ENCODE assay signal across 1 cellular context in the genomic region with DNA sequence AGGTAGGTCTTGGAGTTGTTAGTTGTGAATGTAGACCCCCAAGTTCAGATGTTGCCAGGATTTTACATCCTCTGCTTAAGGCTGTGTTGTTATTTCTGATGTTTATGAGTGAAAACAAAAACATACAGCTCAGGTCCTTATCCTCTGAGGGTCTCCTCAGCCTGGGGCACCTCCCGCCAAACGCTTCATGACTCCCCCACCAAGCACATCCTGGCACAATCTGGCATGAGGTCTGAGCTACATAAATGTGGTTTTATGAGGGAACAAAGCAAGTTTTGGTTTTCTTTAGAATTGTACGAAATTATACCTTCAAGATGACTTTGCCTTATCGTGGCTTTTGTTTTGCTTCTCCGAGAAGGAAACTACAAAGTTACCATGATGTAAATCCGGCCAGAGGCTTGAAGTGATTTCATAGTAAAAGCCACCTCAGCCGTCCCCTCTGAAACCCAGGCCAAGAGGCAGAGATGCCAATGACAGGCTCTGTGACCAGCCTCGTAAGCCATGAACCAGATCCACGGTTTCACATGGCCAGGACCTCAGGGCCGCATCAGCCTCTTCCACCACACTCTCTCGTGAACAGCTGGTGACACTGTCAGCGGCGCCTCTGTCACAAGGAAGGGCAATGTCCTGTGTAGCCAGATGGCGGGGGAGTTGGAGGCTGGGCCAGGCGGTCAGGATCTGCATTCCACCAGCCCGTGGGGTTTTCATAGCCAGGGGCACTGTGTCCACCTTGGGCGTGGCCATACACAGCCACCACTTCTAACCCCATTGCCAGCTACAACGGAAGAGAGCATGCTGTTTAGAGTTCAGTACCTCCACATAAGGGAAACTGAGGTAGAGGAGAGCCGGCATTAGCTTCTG.
TF ChIP-seq lines count a peak whose summit lies in the region.

No MANE protein-coding gene starts in this region.

TF ChIP-seq in H1, 55 proteins besides CTCF, POLR2A, EP300 and RAD21:
- TF ChIP-seq SP1 (IDR thresholded peaks at IDR 0.05; ENCODE audit: low read depth, low read length) (no peak), KDM4A (IDR thresholded peaks at IDR 0.05; ENCODE audit: low read depth, low read length, severe bottlenecking) (no peak), TCF12 (IDR thresholded peaks at IDR 0.05; ENCODE audit: low read depth, low read length) (no peak), KDM5A (IDR thresholded peaks at IDR 0.05; ENCODE audit: low read length) (no peak), BRCA1 (IDR thresholded peaks at IDR 0.05; ENCODE audit: low read depth, low read length) (no peak), CEBPB (IDR thresholded peaks at IDR 0.05; ENCODE audit: low read depth, low read length) (no peak), ZNF274 (IDR thresholded peaks at IDR 0.05; ENCODE audit: borderline replicate concordance, extremely low read depth, low read length) (no peak), EZH2 (IDR thresholded peaks at IDR 0.05; ENCODE audit: low read depth, low read length, severe bottlenecking) (no peak), EGR1 (IDR thresholded peaks at IDR 0.05; ENCODE audit: borderline replicate concordance, low read depth, low read length) (no peak), POLR2AphosphoS5 (IDR thresholded peaks at IDR 0.05; ENCODE audit: low read depth, low read length) (no peak), GTF2F1 (IDR thresholded peaks at IDR 0.05; ENCODE audit: borderline replicate concordance, low read depth, low read length) (no peak), TEAD4 (IDR thresholded peaks at IDR 0.05; ENCODE audit: low read depth, low read length) (no peak), SP4 (IDR thresholded peaks at IDR 0.05; ENCODE audit: low read length) (no peak), POU5F1 (IDR thresholded peaks at IDR 0.05; ENCODE audit: low read depth, low read length) (no peak), CBX8 (IDR thresholded peaks at IDR 0.05; ENCODE audit: borderline replicate concordance, low read depth, low read length) (no peak), SUZ12 (IDR thresholded peaks at IDR 0.05; ENCODE audit: low read length) (no peak)
- TF ChIP-seq, protein P1, sequence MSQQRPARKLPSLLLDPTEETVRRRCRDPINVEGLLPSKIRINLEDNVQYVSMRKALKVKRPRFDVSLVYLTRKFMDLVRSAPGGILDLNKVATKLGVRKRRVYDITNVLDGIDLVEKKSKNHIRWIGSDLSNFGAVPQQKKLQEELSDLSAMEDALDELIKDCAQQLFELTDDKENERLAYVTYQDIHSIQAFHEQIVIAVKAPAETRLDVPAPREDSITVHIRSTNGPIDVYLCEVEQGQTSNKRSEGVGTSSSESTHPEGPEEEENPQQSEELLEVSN (IDR thresholded peaks at IDR 0.05): no peak
- TF ChIP-seq, protein P2, sequence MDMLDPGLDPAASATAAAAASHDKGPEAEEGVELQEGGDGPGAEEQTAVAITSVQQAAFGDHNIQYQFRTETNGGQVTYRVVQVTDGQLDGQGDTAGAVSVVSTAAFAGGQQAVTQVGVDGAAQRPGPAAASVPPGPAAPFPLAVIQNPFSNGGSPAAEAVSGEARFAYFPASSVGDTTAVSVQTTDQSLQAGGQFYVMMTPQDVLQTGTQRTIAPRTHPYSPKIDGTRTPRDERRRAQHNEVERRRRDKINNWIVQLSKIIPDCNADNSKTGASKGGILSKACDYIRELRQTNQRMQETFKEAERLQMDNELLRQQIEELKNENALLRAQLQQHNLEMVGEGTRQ (IDR thresholded peaks at IDR 0.05; ENCODE audit: low read length): no peak
